Comparison of ENCODE assay signal across 22 cellular contexts in genomic region chr3:17770682-17771081, GRCh38.
"Had no signal": no experiment of that assay in that cellular context is flagged by ENCODE, and none has a peak within 500 bp of the region (broad histone marks: within the 10 kb centered on the region; RNA-seq: fewer than 3 reads in every experiment).

No MANE protein-coding gene starts in this region.

- DNase-seq: activated CD4-positive, alpha-beta memory T cell treated with anti-CD3 and anti-CD28 coated beads for 36 hours; activated CD4-positive, alpha-beta T cell treated with anti-CD3 and anti-CD28 coated beads for 48 hours; activated CD4-positive, CD25-positive, alpha-beta regulatory T cell treated with anti-CD3 and anti-CD28 coated beads, Interleukin-2, amount 50 U/mL, for 72 hours; activated CD8-positive, alpha-beta memory T cell treated with anti-CD3 and anti-CD28 coated beads for 24 hours; activated effector memory CD4-positive, alpha-beta T cell treated with anti-CD3 and anti-CD28 coated beads, Interleukin-2, amount 50 U/mL, for 16 hours; activated naive CD4-positive, alpha-beta T cell treated with Interleukin-2 at 50 U/mL for 16 hours; activated naive CD8-positive, alpha-beta T cell treated with anti-CD3 and anti-CD28 coated beads, Interleukin-2, amount 50 U/mL, for 24 hours; activated T-cell treated with anti-CD3 and anti-CD28 coated beads, Interleukin-2, amount 50 U/mL, for 4 hours; amygdala; MG63; MV-4-11; NCI-H1092 treated with DMSO at 0.1 percent for 48 hours; NCI-H146; NCI-H1930; NCI-H2171; NCI-H226; NCI-H526; NCI-H774; NK-92 treated with Interleukin-12 subunit alpha and Interleukin-12 subunit beta, amount 100 ng/mL, for 24 hours; SHP77 had no signal

- H3K4me3 ChIP-seq: MG63 had no signal

- H3K27me3 ChIP-seq: MG63 had no signal

- H3K36me3 ChIP-seq: MG63 had no signal

- H3K9me3 ChIP-seq: MG63 had no signal

- ATAC-seq: activated naive CD4-positive, alpha-beta T cell treated with anti-CD3 and anti-CD28 coated beads, Interleukin-2, amount 50 U/mL, for 72 hours; activated naive CD8-positive, alpha-beta T cell treated with anti-CD3 and anti-CD28 coated beads, Interleukin-2, amount 50 U/mL, for 24 hours; activated T-cell treated with anti-CD3 and anti-CD28 coated beads, Interleukin-2, amount 50 U/mL, for 4 hours; WTC11 had no signal
